1 cellular context compared by ENCODE assay signal in genomic region chr2:201126308-201127127, GRCh38.
TF ChIP-seq lines count a peak whose summit lies in the region.

No MANE protein-coding gene starts in this region.

TF ChIP-seq in K562, 482 proteins besides CTCF, POLR2A, EP300 and RAD21 (continued from another document and continues in another):
- 0 out of 4 replicates have a peak, but pooled peaks of 1 of the 2 experiments have one; percentile 16 for TF ChIP-seq TBL1XR1 (IDR thresholded peaks at IDR 0.05; ENCODE audit: low read length in 2 of 2)
- peak; percentile 81 for TF ChIP-seq ZNF707 (CRISPR knock-in tag; conservative IDR thresholded peaks at IDR 0.05)
- TF ChIP-seq CHD7 (IDR thresholded peaks at IDR 0.05; ENCODE audit: low read depth, low read length): no peak
- TF ChIP-seq, protein P1, sequence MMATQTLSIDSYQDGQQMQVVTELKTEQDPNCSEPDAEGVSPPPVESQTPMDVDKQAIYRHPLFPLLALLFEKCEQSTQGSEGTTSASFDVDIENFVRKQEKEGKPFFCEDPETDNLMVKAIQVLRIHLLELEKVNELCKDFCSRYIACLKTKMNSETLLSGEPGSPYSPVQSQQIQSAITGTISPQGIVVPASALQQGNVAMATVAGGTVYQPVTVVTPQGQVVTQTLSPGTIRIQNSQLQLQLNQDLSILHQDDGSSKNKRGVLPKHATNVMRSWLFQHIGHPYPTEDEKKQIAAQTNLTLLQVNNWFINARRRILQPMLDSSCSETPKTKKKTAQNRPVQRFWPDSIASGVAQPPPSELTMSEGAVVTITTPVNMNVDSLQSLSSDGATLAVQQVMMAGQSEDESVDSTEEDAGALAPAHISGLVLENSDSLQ (IDR thresholded peaks at IDR 0.05): no peak; the same call in 1 of the 2 replicates
- no peak for TF ChIP-seq CBX1 (IDR thresholded peaks at IDR 0.05; ENCODE audit: low read depth)
- peak; percentile 99 for TF ChIP-seq CREB3 (tag; conservative IDR thresholded peaks at IDR 0.05; ENCODE audit: low read depth)
- no peak for TF ChIP-seq ZKSCAN1 (IDR thresholded peaks at IDR 0.05; ENCODE audit: low read depth, low read length)
- TF ChIP-seq ATF7 (IDR thresholded peaks at IDR 0.05): no peak
- no peak for TF ChIP-seq BMI1 (IDR thresholded peaks at IDR 0.05; ENCODE audit: low read length)
- TF ChIP-seq, protein P2, sequence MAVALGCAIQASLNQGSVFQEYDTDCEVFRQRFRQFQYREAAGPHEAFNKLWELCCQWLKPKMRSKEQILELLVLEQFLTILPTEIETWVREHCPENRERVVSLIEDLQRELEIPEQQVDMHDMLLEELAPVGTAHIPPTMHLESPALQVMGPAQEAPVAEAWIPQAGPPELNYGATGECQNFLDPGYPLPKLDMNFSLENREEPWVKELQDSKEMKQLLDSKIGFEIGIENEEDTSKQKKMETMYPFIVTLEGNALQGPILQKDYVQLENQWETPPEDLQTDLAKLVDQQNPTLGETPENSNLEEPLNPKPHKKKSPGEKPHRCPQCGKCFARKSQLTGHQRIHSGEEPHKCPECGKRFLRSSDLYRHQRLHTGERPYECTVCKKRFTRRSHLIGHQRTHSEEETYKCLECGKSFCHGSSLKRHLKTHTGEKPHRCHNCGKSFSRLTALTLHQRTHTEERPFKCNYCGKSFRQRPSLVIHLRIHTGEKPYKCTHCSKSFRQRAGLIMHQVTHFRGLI (CRISPR knock-in tag; IDR thresholded peaks at IDR 0.05): peak; percentile 98
- no peak for TF ChIP-seq ZNF511 (CRISPR knock-in tag; IDR thresholded peaks at IDR 0.05)
- peak in 1 of 2 experiments; percentile 37; a peak in 1 of 4 replicates for TF ChIP-seq HDAC1 (IDR thresholded peaks at IDR 0.05)
- TF ChIP-seq CCNT2 (IDR thresholded peaks at IDR 0.05; ENCODE audit: borderline replicate concordance, extremely low read depth, insufficient read length, low read depth, low read length): peak; percentile 18
- TF ChIP-seq SMARCE1 (IDR thresholded peaks at IDR 0.05): no peak
- no peak for TF ChIP-seq TOE1 (IDR thresholded peaks at IDR 0.05; ENCODE audit: borderline replicate concordance)
- no peak for TF ChIP-seq TOE1 (CRISPR knock-in tag; IDR thresholded peaks at IDR 0.05; ENCODE audit: borderline replicate concordance, low read depth)
- TF ChIP-seq, protein P3, sequence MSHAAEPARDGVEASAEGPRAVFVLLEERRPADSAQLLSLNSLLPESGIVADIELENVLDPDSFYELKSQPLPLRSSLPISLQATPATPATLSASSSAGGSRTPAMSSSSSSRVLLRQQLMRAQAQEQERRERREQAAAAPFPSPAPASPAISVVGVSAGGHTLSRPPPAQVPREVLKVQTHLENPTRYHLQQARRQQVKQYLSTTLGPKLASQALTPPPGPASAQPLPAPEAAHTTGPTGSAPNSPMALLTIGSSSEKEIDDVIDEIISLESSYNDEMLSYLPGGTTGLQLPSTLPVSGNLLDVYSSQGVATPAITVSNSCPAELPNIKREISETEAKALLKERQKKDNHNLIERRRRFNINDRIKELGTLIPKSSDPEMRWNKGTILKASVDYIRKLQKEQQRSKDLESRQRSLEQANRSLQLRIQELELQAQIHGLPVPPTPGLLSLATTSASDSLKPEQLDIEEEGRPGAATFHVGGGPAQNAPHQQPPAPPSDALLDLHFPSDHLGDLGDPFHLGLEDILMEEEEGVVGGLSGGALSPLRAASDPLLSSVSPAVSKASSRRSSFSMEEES (CRISPR knock-in tag; IDR thresholded peaks at IDR 0.05): peak; percentile 78
- no peak for TF ChIP-seq ASH1L (IDR thresholded peaks at IDR 0.05; ENCODE audit: borderline replicate concordance, low read depth, partially characterized antibody)
- no peak for TF ChIP-seq ZNF3 (CRISPR knock-in tag; IDR thresholded peaks at IDR 0.05)
- TF ChIP-seq ATF4 (CRISPR knock-in tag; IDR thresholded peaks at IDR 0.05): peak; percentile 97
- TF ChIP-seq PHF8 (IDR thresholded peaks at IDR 0.05; ENCODE audit: borderline replicate concordance, low read length): no peak
- 0 out of 2 replicates have a peak, but pooled peaks have one; percentile 19 for TF ChIP-seq POLR2AphosphoS5 (IDR thresholded peaks at IDR 0.05; ENCODE audit: control insufficient read depth, insufficient read depth, low read depth, low read length)
- peak; percentile 98 for TF ChIP-seq RHOXF2B (CRISPR knock-in tag; conservative IDR thresholded peaks at IDR 0.05)
- TF ChIP-seq DNMT1 (IDR thresholded peaks at IDR 0.05): no peak
- TF ChIP-seq ZNF584 (CRISPR knock-in tag; IDR thresholded peaks at IDR 0.05; ENCODE audit: low read depth): peak; percentile 99
- TF ChIP-seq ZBTB17 (CRISPR knock-in tag; IDR thresholded peaks at IDR 0.05): peak; percentile 97
- no peak for TF ChIP-seq RNF2 (IDR thresholded peaks at IDR 0.05)
- no peak for TF ChIP-seq RBM17 (IDR thresholded peaks at IDR 0.05; ENCODE audit: borderline replicate concordance, low read depth, low read length)
- TF ChIP-seq ZNF23 (CRISPR knock-in tag; IDR thresholded peaks at IDR 0.05): peak; percentile 90
- TF ChIP-seq ZNF766 (CRISPR knock-in tag; conservative IDR thresholded peaks at IDR 0.05): peak; percentile 99
- TF ChIP-seq CBFA2T2 (conservative IDR thresholded peaks at IDR 0.05): peak; percentile 58
- TF ChIP-seq ZNF717 (CRISPR knock-in tag; IDR thresholded peaks at IDR 0.05): peak; percentile 79; the same call in 1 of the 2 replicates
- TF ChIP-seq PRMT5 (CRISPR knock-in tag; IDR thresholded peaks at IDR 0.05): no peak
- no peak for TF ChIP-seq LCOR (CRISPR knock-in tag; IDR thresholded peaks at IDR 0.05)
- no peak for TF ChIP-seq ZBTB8A (IDR thresholded peaks at IDR 0.05; ENCODE audit: partially characterized antibody)
- peak; percentile 96 for TF ChIP-seq ZNF174 (CRISPR knock-in tag; IDR thresholded peaks at IDR 0.05)
- peak; percentile 99 for TF ChIP-seq ZNF197 (CRISPR knock-in tag; IDR thresholded peaks at IDR 0.05; ENCODE audit: low read depth)
- no peak for TF ChIP-seq HMGN3 (IDR thresholded peaks at IDR 0.05; ENCODE audit: borderline replicate concordance, extremely low read depth, insufficient read length, low read depth, low read length)
- TF ChIP-seq U2AF2 (optimal IDR thresholded peaks at IDR 0.05; ENCODE audit: low read depth, low read length): no peak
- 0 out of 2 replicates have a peak, but pooled peaks have one; percentile 22 for TF ChIP-seq KAT7 (CRISPR knock-in tag; IDR thresholded peaks at IDR 0.05; ENCODE audit: borderline replicate concordance)
- no peak for TF ChIP-seq SIN3B (IDR thresholded peaks at IDR 0.05; ENCODE audit: low read depth)
- no peak for TF ChIP-seq XRCC4 (IDR thresholded peaks at IDR 0.05; ENCODE audit: extremely low read depth, insufficient read depth, insufficient read length)
- TF ChIP-seq ADNP (tag; IDR thresholded peaks at IDR 0.05): no peak
- peak in 1 of 2 experiments; percentile 35; a peak in 1 of 4 replicates for TF ChIP-seq RCOR1 (IDR thresholded peaks at IDR 0.05; ENCODE audit: borderline replicate concordance in 1 of 2, low read depth in 2 of 2, low read length in 2 of 2)
- peak; percentile 31; the same call in 1 of the 2 replicates for TF ChIP-seq TAL1 (IDR thresholded peaks at IDR 0.05)
- TF ChIP-seq ATF1 (CRISPR knock-in tag; IDR thresholded peaks at IDR 0.05): no peak
- peak; percentile 82 for TF ChIP-seq ATF1 (tag; IDR thresholded peaks at IDR 0.05)
- no peak for TF ChIP-seq RAD51 (IDR thresholded peaks at IDR 0.05; ENCODE audit: borderline replicate concordance, low read depth)
- TF ChIP-seq NFE2 (IDR thresholded peaks at IDR 0.05; ENCODE audit: low read depth): no peak
- no peak for TF ChIP-seq MXI1 (IDR thresholded peaks at IDR 0.05; ENCODE audit: low read depth, low read length)
